ENCODE assay signal across 1 cellular context in genomic region chr14:38206689-38207088, GRCh38.
TF ChIP-seq lines count a peak whose summit lies in the region.

No MANE protein-coding gene starts in this region.

TF ChIP-seq in WTC11, 78 proteins besides CTCF, POLR2A, EP300 and RAD21 (continued from another document):
- TF ChIP-seq ARID4B (CRISPR knock-in tag; IDR thresholded peaks at IDR 0.05; ENCODE audit: borderline replicate concordance) (no peak), ZMAT4 (CRISPR knock-in tag; IDR thresholded peaks at IDR 0.05) (peak; percentile 9; the same call in 1 of the 2 replicates), ZNF317 (CRISPR knock-in tag; IDR thresholded peaks at IDR 0.05; ENCODE audit: borderline replicate concordance, low read depth) (no peak)
